ENCODE assay signal across 13 cellular contexts in genomic region chr16:20762404-20763123, GRCh38. TPM values are rescaled to one million over a fixed set of nuclear protein-coding genes. Genes with fewer than 3 reads are reported as not detected.
DNase-seq lines count a peak whose midpoint lies in the region; ATAC-seq and TF ChIP-seq lines count a peak whose summit lies in the region.
"Had no signal": no experiment of that assay in that cellular context is flagged by ENCODE, and none has a peak within 500 bp of the region (broad histone marks: within the 10 kb centered on the region; RNA-seq: fewer than 3 reads in every experiment).

No MANE protein-coding gene starts in this region.

- H3K36me3 Mint-ChIP-seq in activated T-cell treated with anti-CD3 and anti-CD28 coated beads, Interleukin-2, amount 50 U/mL, for 4 hours (ENCODE audit: insufficient read depth): peaks cover 3% of the 10 kb centered on the region
- H3K36me3 Mint-ChIP-seq in activated CD4-positive, alpha-beta memory T cell treated with anti-CD3 and anti-CD28 coated beads for 36 hours: peaks cover 2% of the 10 kb centered on the region

- intact Hi-C loops in activated CD4-positive, alpha-beta memory T cell treated with anti-CD3 and anti-CD28 coated beads for 36 hours (cut with micrococcal nuclease): loop anchor here (1.0 kb wide), 2 partner anchors 21 to 44 kb away; partner anchors contain the start of genes ERI2, REXO5 and THUMPD1
- intact Hi-C loops in cardiac septum (cut with DNase I): no loop called here

- H3K9ac ChIP-seq in liver (ENCODE audit: low read depth in 1 of 2, low read length in 2 of 2): no peak overlapping the region

- no peaks in the 10 kb centered on the region for H3K9me3 ChIP-seq in liver (ENCODE audit: control insufficient read depth in 4 of 4, low read length in 3 of 4)
- H3K9me3 ChIP-seq in suprapubic skin: no peaks in the 10 kb centered on the region
- H3K9me3 ChIP-seq: uterus had no signal

- no peak for ATAC-seq in activated T-cell treated with anti-CD3 and anti-CD28 coated beads, Interleukin-2, amount 50 U/mL, for 4 hours

- no peak for DNase-seq in activated T-cell treated with anti-CD3 and anti-CD28 coated beads, Interleukin-2, amount 50 U/mL, for 4 hours
- DNase-seq in activated T-cell treated with anti-CD3 and anti-CD28 coated beads, Interleukin-2, amount 50 U/mL, for 48 hours: no peak
- DNase-seq in activated CD4-positive, alpha-beta memory T cell treated with anti-CD3 and anti-CD28 coated beads for 36 hours: no peak
- no peak for DNase-seq in suprapubic skin (ENCODE audit: low spot score in 2 of 2)
- no peak for DNase-seq in cardiac septum (ENCODE audit: low spot score)
- no peak for DNase-seq in foreskin fibroblast
- DNase-seq in NCI-H1048 (lab: John Stamatoyannopoulos, UW): no peak
- DNase-seq: activated effector memory CD4-positive, alpha-beta T cell treated with Interleukin-2 at 50 U/mL for 16 hours; H9; NCI-H1436; NCI-H526 treated with DMSO at 0.1 percent for 48 hours; uterus had no signal

- POLR2A ChIA-PET in activated CD4-positive, alpha-beta memory T cell treated with anti-CD3 and anti-CD28 coated beads for 36 hours (lab: Charles Lee): no interaction called here

- peak overlapping the region; percentile 7 to 75 for H3K27ac ChIP-seq in liver (ENCODE audit: low read depth in 1 of 2, low read length in 2 of 2)
- H3K27ac ChIP-seq in suprapubic skin: peak overlapping the region; percentile 68

- WGBS in liver: 96% methylated on average over 3 of the region's 3 CpGs
- 96% methylated on average over 3 of the region's 3 CpGs for WGBS in suprapubic skin

- no peak overlapping the region for H3K4me3 ChIP-seq in liver (ENCODE audit: low read depth in 1 of 3, low read length in 3 of 3)
- no peak overlapping the region for H3K4me3 ChIP-seq in suprapubic skin
- no peak overlapping the region for H3K4me3 ChIP-seq in foreskin fibroblast (ENCODE audit: low read depth in 1 of 2, low read length in 2 of 2)

- H3K4me1 ChIP-seq in liver (ENCODE audit: control insufficient read depth in 4 of 4, insufficient read depth in 4 of 4, low read length in 3 of 4): peaks cover 7 to 37% (median 17%) of the 10 kb centered on the region in 4 donors
- peaks cover 13% of the 10 kb centered on the region for H3K4me1 ChIP-seq in suprapubic skin
- H3K4me1 ChIP-seq: uterus had no signal

- H3K27ac Mint-ChIP-seq in activated CD4-positive, alpha-beta memory T cell treated with anti-CD3 and anti-CD28 coated beads for 36 hours: peak overlapping the region; percentile 87

- H3K36me3 ChIP-seq in liver (ENCODE audit: control insufficient read depth in 4 of 4, insufficient read depth in 3 of 4, low read depth in 1 of 4, low read length in 3 of 4): no peaks in the 10 kb centered on the region
- no peaks in the 10 kb centered on the region for H3K36me3 ChIP-seq in suprapubic skin
- H3K36me3 ChIP-seq: uterus had no signal

- TF ChIP-seq RAD21 in liver (IDR thresholded peaks at IDR 0.05): no peak

- TF ChIP-seq EP300 in suprapubic skin (IDR thresholded peaks at IDR 0.05): no peak

- no peak for TF ChIP-seq CTCF in liver (IDR thresholded peaks at IDR 0.05; ENCODE audit: low read depth, low read length, missing input control)
- no peak for TF ChIP-seq CTCF in suprapubic skin (IDR thresholded peaks at IDR 0.05)
- TF ChIP-seq CTCF in foreskin fibroblast (IDR thresholded peaks at IDR 0.05; ENCODE audit: low read depth, low read length): no peak

- no peak for TF ChIP-seq POLR2A in suprapubic skin (IDR thresholded peaks at IDR 0.05)

- CTCF ChIA-PET in activated CD4-positive, alpha-beta memory T cell treated with anti-CD3 and anti-CD28 coated beads for 36 hours (lab: Charles Lee): interaction anchor here (1.0 kb wide), 1 partner anchor 13 kb away, joined by 5 read pairs; no protein-coding TSS in a partner anchor

- peak overlapping the region; percentile 85 for H3K4me3 Mint-ChIP-seq in activated T-cell treated with anti-CD3 and anti-CD28 coated beads, Interleukin-2, amount 50 U/mL, for 4 hours
- peak overlapping the region; percentile 79 for H3K4me3 Mint-ChIP-seq in activated CD4-positive, alpha-beta memory T cell treated with anti-CD3 and anti-CD28 coated beads for 36 hours

- H3K9me3 Mint-ChIP-seq in activated T-cell treated with anti-CD3 and anti-CD28 coated beads, Interleukin-2, amount 50 U/mL, for 4 hours: no peaks in the 10 kb centered on the region
- peaks cover 2% of the 10 kb centered on the region for H3K9me3 Mint-ChIP-seq in activated CD4-positive, alpha-beta memory T cell treated with anti-CD3 and anti-CD28 coated beads for 36 hours

- H3K4me1 Mint-ChIP-seq in activated T-cell treated with anti-CD3 and anti-CD28 coated beads, Interleukin-2, amount 50 U/mL, for 4 hours (ENCODE audit: low read depth): peaks cover 28% of the 10 kb centered on the region
- H3K4me1 Mint-ChIP-seq in activated CD4-positive, alpha-beta memory T cell treated with anti-CD3 and anti-CD28 coated beads for 36 hours (ENCODE audit: low read depth): peaks cover 20% of the 10 kb centered on the region

- no peaks in the 10 kb centered on the region for H3K27me3 Mint-ChIP-seq in activated T-cell treated with anti-CD3 and anti-CD28 coated beads, Interleukin-2, amount 50 U/mL, for 4 hours (ENCODE audit: low read depth)
- no peaks in the 10 kb centered on the region for H3K27me3 Mint-ChIP-seq in activated CD4-positive, alpha-beta memory T cell treated with anti-CD3 and anti-CD28 coated beads for 36 hours

- no peaks in the 10 kb centered on the region for H3K27me3 ChIP-seq in liver (ENCODE audit: control insufficient read depth in 4 of 4, insufficient read depth in 4 of 4, low read length in 3 of 4)
- H3K27me3 ChIP-seq in suprapubic skin: no peaks in the 10 kb centered on the region
- H3K27me3 ChIP-seq: uterus had no signal

TF ChIP-seq in liver, 16 proteins besides CTCF, POLR2A, EP300 and RAD21 (continues in another document):
- TF ChIP-seq HNF4A (conservative IDR thresholded peaks at IDR 0.05): no peak
- no peak for TF ChIP-seq HNF4G (IDR thresholded peaks at IDR 0.05)
- no peak for TF ChIP-seq NR2F2 (IDR thresholded peaks at IDR 0.05)
- TF ChIP-seq RXRA (IDR thresholded peaks at IDR 0.05): no peak
- no peak for TF ChIP-seq FOXA1 (IDR thresholded peaks at IDR 0.05)
- no peak for TF ChIP-seq ZBTB33 (IDR thresholded peaks at IDR 0.05)
- no peak for TF ChIP-seq YY1 (IDR thresholded peaks at IDR 0.05)

RNA-seq across cellular contexts. Expression of gene ACSM3, which starts 1.2 kb away (rescaled TPM):
- total RNA-seq in activated T-cell treated with anti-CD3 and anti-CD28 coated beads, Interleukin-2, amount 50 U/mL, for 4 hours: 1 to 10 TPM; 4.3 to 5.7 (median 4.6) TPM
- 10 to 100 TPM; 13.8 to 17.4 TPM for total RNA-seq in activated CD4-positive, alpha-beta memory T cell treated with anti-CD3 and anti-CD28 coated beads for 36 hours
- total RNA-seq in liver (10 to 100 TPM; 55.6 to 71.8 TPM), suprapubic skin (10 to 100 TPM in 3 of 4 donors, 1 to 10 TPM in 1; 5.2 to 11.7 (median 11.0) TPM), cardiac septum (1.7 TPM)
- 10 to 100 TPM; 29.2 to 45.1 TPM for polyA plus RNA-seq in liver

RNA-seq across cellular contexts. Expression of gene THUMPD1, which starts 20.9 kb away (rescaled TPM):
- 10 to 100 TPM; 54.7 to 57.5 (median 55.7) TPM for total RNA-seq in activated T-cell treated with anti-CD3 and anti-CD28 coated beads, Interleukin-2, amount 50 U/mL, for 4 hours
- 10 to 100 TPM; 42.7 to 43.1 TPM for total RNA-seq in activated CD4-positive, alpha-beta memory T cell treated with anti-CD3 and anti-CD28 coated beads for 36 hours
- total RNA-seq in liver (10 to 100 TPM; 38.7 to 42.8 TPM), suprapubic skin (10 to 100 TPM; 63.4 to 71.9 (median 64.1) TPM), cardiac septum (17.5 TPM)
- 10 to 100 TPM; 10.1 to 14.9 TPM for polyA plus RNA-seq in liver

RNA-seq across cellular contexts. Expression of gene ERI2, which starts 43.7 kb away (rescaled TPM):
- total RNA-seq in activated T-cell treated with anti-CD3 and anti-CD28 coated beads, Interleukin-2, amount 50 U/mL, for 4 hours: 1 to 10 TPM; 8.1 to 9.4 (median 9.4) TPM
- 10 to 100 TPM; 19.8 to 25.0 TPM for total RNA-seq in activated CD4-positive, alpha-beta memory T cell treated with anti-CD3 and anti-CD28 coated beads for 36 hours
- total RNA-seq in liver (10 to 100 TPM; 26.0 to 79.1 TPM), suprapubic skin (10 to 100 TPM; 11.0 to 21.8 (median 18.0) TPM), cardiac septum (9.8 TPM)
- polyA plus RNA-seq in liver: 10 to 100 TPM in 1 of 2 donors, 1 to 10 TPM in 1; 8.8 to 12.2 TPM

RNA-seq across cellular contexts. Expression of gene REXO5, which starts 43.8 kb away (rescaled TPM):
- 1 to 10 TPM; 2.9 to 3.9 (median 2.9) TPM for total RNA-seq in activated T-cell treated with anti-CD3 and anti-CD28 coated beads, Interleukin-2, amount 50 U/mL, for 4 hours
- total RNA-seq in activated CD4-positive, alpha-beta memory T cell treated with anti-CD3 and anti-CD28 coated beads for 36 hours: 10 to 100 TPM; 24.3 to 25.7 TPM
- total RNA-seq in liver: 10 to 100 TPM in 1 of 2 donors, 1 to 10 TPM in 1; 2.1 to 10.6 TPM
- 1 to 10 TPM in 1 of 2 donors, under 1 TPM in 1; 0.83 to 1.6 TPM for polyA plus RNA-seq in liver
- 1 to 10 TPM; 3.5 to 9.1 (median 3.9) TPM for total RNA-seq in suprapubic skin
- total RNA-seq in cardiac septum: 3.0 TPM
